ENCODE assay signal across 8 cellular contexts in genomic region chr10:110919971-110920881, GRCh38. TPM values are rescaled to one million over a fixed set of nuclear protein-coding genes. Genes with fewer than 3 reads are reported as not detected.
DNase-seq lines count a peak whose midpoint lies in the region; ATAC-seq and TF ChIP-seq lines count a peak whose summit lies in the region.

No MANE protein-coding gene starts in this region.

- H3K27me3 ChIP-seq in CD4-positive, CD25-positive, alpha-beta regulatory T cell (ENCODE audit: control insufficient read depth, insufficient read depth, low read length): no peaks in the 10 kb centered on the region

- H3K9me3 ChIP-seq in CD4-positive, CD25-positive, alpha-beta regulatory T cell (ENCODE audit: control insufficient read depth in 2 of 2, low read length in 2 of 2): no peaks in the 10 kb centered on the region

- peak overlapping the region; percentile 77 to 91 (median 90) for H3K27ac Mint-ChIP-seq in CD4-positive, CD25-positive, alpha-beta regulatory T cell
- H3K27ac Mint-ChIP-seq in activated T-helper 17 cell treated with anti-CD3 and anti-CD28 coated beads, Interleukin-2, amount 50 U/mL, for 72 hours: peak overlapping the region; percentile 98

- peaks cover 8% of the 10 kb centered on the region for H3K36me3 Mint-ChIP-seq in CD4-positive, CD25-positive, alpha-beta regulatory T cell
- H3K36me3 Mint-ChIP-seq in activated T-helper 17 cell treated with anti-CD3 and anti-CD28 coated beads, Interleukin-2, amount 50 U/mL, for 72 hours (ENCODE audit: low read depth): peaks cover 40% of the 10 kb centered on the region

- peaks cover 20 to 64% (median 42%) of the 10 kb centered on the region in 4 donors for H3K4me1 Mint-ChIP-seq in CD4-positive, CD25-positive, alpha-beta regulatory T cell
- H3K4me1 Mint-ChIP-seq in activated T-helper 17 cell treated with anti-CD3 and anti-CD28 coated beads, Interleukin-2, amount 50 U/mL, for 72 hours: peaks cover 29% of the 10 kb centered on the region

- no peak for TF ChIP-seq CTCF in omental fat pad (IDR thresholded peaks at IDR 0.05)

- H3K9me3 Mint-ChIP-seq in CD4-positive, CD25-positive, alpha-beta regulatory T cell: no peaks in the 10 kb centered on the region
- no peaks in the 10 kb centered on the region for H3K9me3 Mint-ChIP-seq in activated T-helper 17 cell treated with anti-CD3 and anti-CD28 coated beads, Interleukin-2, amount 50 U/mL, for 72 hours

- peak overlapping the region; percentile 94 to 99 (median 96) for H3K4me3 Mint-ChIP-seq in CD4-positive, CD25-positive, alpha-beta regulatory T cell
- H3K4me3 Mint-ChIP-seq in activated T-helper 17 cell treated with anti-CD3 and anti-CD28 coated beads, Interleukin-2, amount 50 U/mL, for 72 hours: peak overlapping the region; percentile 95

- H3K27me3 Mint-ChIP-seq in CD4-positive, CD25-positive, alpha-beta regulatory T cell: no peaks in the 10 kb centered on the region
- no peaks in the 10 kb centered on the region for H3K27me3 Mint-ChIP-seq in activated T-helper 17 cell treated with anti-CD3 and anti-CD28 coated beads, Interleukin-2, amount 50 U/mL, for 72 hours

- ATAC-seq in CD4-positive, CD25-positive, alpha-beta regulatory T cell (ENCODE audit: low read depth in 2 of 2): no peak
- ATAC-seq in GM19023 (IDR thresholded peaks at IDR 0.05; ENCODE audit: unreplicated experiment): peak; percentile 10
- peak; percentile 15 for ATAC-seq in HG03097 (IDR thresholded peaks at IDR 0.05; ENCODE audit: low FRiP score, unreplicated experiment)
- no peak for ATAC-seq in activated T-helper 17 cell treated with anti-CD3 and anti-CD28 coated beads, Interleukin-2, amount 50 U/mL, for 72 hours (replicated peaks)
- ATAC-seq in omental fat pad (ENCODE audit: low FRiP score): peak; percentile 1

- peak; percentile 4 to 47 (median 22) for DNase-seq in CD4-positive, CD25-positive, alpha-beta regulatory T cell
- DNase-seq in NCI-H82 (lab: John Stamatoyannopoulos, UW) (peak; percentile 79), glomerular visceral epithelial cell (ENCODE audit: extremely low spot score) (peak; percentile 35), omental fat pad (ENCODE audit: low spot score) (no peak), OCI-M2 (lab: John Stamatoyannopoulos, UW; ENCODE audit: unreplicated experiment) (no peak)

- H3K27ac ChIP-seq in CD4-positive, CD25-positive, alpha-beta regulatory T cell (ENCODE audit: insufficient read depth, low read length, poor library complexity, severe bottlenecking): peak overlapping the region; percentile 99

- no peaks in the 10 kb centered on the region for H3K36me3 ChIP-seq in CD4-positive, CD25-positive, alpha-beta regulatory T cell (ENCODE audit: control insufficient read depth, insufficient read depth, low read length)

- H3K4me1 ChIP-seq in CD4-positive, CD25-positive, alpha-beta regulatory T cell (ENCODE audit: control insufficient read depth, insufficient read depth, low read length, poor library complexity, severe bottlenecking): peaks cover 30% of the 10 kb centered on the region

- peak overlapping the region; percentile 91 for H3K4me3 ChIP-seq in CD4-positive, CD25-positive, alpha-beta regulatory T cell (ENCODE audit: low read depth, low read length)

RNA-seq across cellular contexts. Expression of gene SHOC2, which starts 0.8 kb away (rescaled TPM):
- total RNA-seq in CD4-positive, CD25-positive, alpha-beta regulatory T cell: 91.3 TPM
- 10 to 100 TPM; 62.1 to 68.0 (median 64.1) TPM for polyA plus RNA-seq in CD4-positive, CD25-positive, alpha-beta regulatory T cell
- total RNA-seq in activated T-helper 17 cell treated with anti-CD3 and anti-CD28 coated beads, Interleukin-2, amount 50 U/mL, for 72 hours: 10 to 100 TPM; 38.3 to 39.6 TPM
- total RNA-seq in omental fat pad: 10 to 100 TPM; 52.4 to 73.6 (median 67.6) TPM

RNA-seq across cellular contexts. Expression of gene BBIP1, which starts 1.2 kb away (rescaled TPM):
- 42.3 TPM for total RNA-seq in CD4-positive, CD25-positive, alpha-beta regulatory T cell
- 10 to 100 TPM; 34.1 to 39.8 (median 36.8) TPM for polyA plus RNA-seq in CD4-positive, CD25-positive, alpha-beta regulatory T cell
- 10 to 100 TPM; 24.1 to 40.0 TPM for total RNA-seq in activated T-helper 17 cell treated with anti-CD3 and anti-CD28 coated beads, Interleukin-2, amount 50 U/mL, for 72 hours
- total RNA-seq in omental fat pad: 10 to 100 TPM; 19.6 to 32.2 (median 21.9) TPM

RNA-seq across cellular contexts. Expression of gene PDCD4, which starts 48.5 kb away (rescaled TPM):
- total RNA-seq in CD4-positive, CD25-positive, alpha-beta regulatory T cell: 213 TPM
- polyA plus RNA-seq in CD4-positive, CD25-positive, alpha-beta regulatory T cell: 100 to 1,000 TPM; 167 to 224 (median 195) TPM
- 100 to 1,000 TPM in 1 of 2 donors, 10 to 100 TPM in 1; 59.0 to 140 TPM for total RNA-seq in activated T-helper 17 cell treated with anti-CD3 and anti-CD28 coated beads, Interleukin-2, amount 50 U/mL, for 72 hours
- total RNA-seq in omental fat pad: 100 to 1,000 TPM in 2 of 4 donors, 10 to 100 TPM in 2; 69.7 to 127 (median 102) TPM

Comparison
In these comparisons a context has a peak if more than half of its experiments do, and no peak if none do; other contexts are left out.
1. ATAC-seq: peak in GM19023 (single experiment), HG03097 (single experiment) and omental fat pad (single experiment); none in CD4-positive, CD25-positive, alpha-beta regulatory T cell (0 of 2) and activated T-helper 17 cell treated with anti-CD3 and anti-CD28 coated beads, Interleukin-2, amount 50 U/mL, for 72 hours (single experiment).
2. DNase-seq: peak in CD4-positive, CD25-positive, alpha-beta regulatory T cell (3 of 3), NCI-H82 (single experiment) and glomerular visceral epithelial cell (single experiment); none in omental fat pad (single experiment) and OCI-M2 (single experiment).